ENCODE assay signal across 18 cellular contexts in the genomic region with DNA sequence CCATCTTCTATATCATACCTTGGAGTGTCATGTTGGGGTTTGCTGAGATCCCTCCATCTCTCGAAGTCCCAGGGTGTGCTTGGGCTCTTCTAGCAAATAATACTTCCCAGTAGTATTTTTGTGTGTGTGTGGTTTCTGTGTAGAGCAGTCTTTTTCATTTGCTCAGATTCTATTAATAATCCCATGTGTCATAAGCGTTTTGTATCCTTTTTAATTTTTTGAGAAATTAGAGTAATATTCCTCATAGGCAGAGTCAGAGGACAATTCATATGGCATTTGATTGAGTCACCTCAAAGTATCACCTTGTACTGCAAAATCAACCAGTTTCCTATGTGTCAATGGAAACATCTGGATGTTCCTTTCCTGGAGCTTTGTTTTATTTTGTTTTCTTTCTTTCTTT. TPM values are rescaled to one million over a fixed set of nuclear protein-coding genes. Genes with fewer than 3 reads are reported as not detected.
"Had no signal": no experiment of that assay in that cellular context is flagged by ENCODE, and none has a peak within 500 bp of the region (broad histone marks: within the 10 kb centered on the region; RNA-seq: fewer than 3 reads in every experiment).

No MANE protein-coding gene starts in this region.

- H3K9me3 ChIP-seq: adrenal gland, prostate gland, right lobe of liver, suprapubic skin, upper lobe of right lung had no signal

- H3K27ac ChIP-seq: adrenal gland, prostate gland, right lobe of liver, suprapubic skin, upper lobe of right lung had no signal

- DNase-seq: activated B cell treated with CpG ODN at 0.5 μM for 24 hours; activated CD4-positive, alpha-beta T cell treated with anti-CD3 and anti-CD28 coated beads, Interleukin-2, amount 10 ng/mL, durations not matched to agents 24 days and 14 days; activated CD8-positive, alpha-beta memory T cell treated with anti-CD3 and anti-CD28 coated beads for 24 hours; activated naive CD4-positive, alpha-beta T cell treated with anti-CD3 and anti-CD28 coated beads, Interleukin-2, amount 50 U/mL, for 16 hours; activated T-cell treated with anti-CD3 and anti-CD28 coated beads for 4 hours; adrenal gland; cerebellar nuclear complex; dermis blood vessel endothelial cell; nucleus accumbens; right lobe of liver; stimulated activated CD4-positive, alpha-beta T cell treated with anti-CD3 and anti-CD28 coated beads, Interleukin-2, amount 100 ng/mL, for 24 hours; stimulated activated naive CD8-positive, alpha-beta T cell treated with anti-CD3 and anti-CD28 coated beads, Interleukin-15, Interleukin-2, amounts not matched to agents 100 U/mL and 50 U/mL, for 24 hours; T-helper 17 cell; upper lobe of right lung had no signal

- H3K4me3 ChIP-seq: adrenal gland, prostate gland, right lobe of liver, suprapubic skin, upper lobe of right lung had no signal

- H3K4me1 ChIP-seq: adrenal gland, prostate gland, suprapubic skin, upper lobe of right lung had no signal

- H3K36me3 ChIP-seq: adrenal gland, prostate gland, right lobe of liver, suprapubic skin, upper lobe of right lung had no signal

- H3K27me3 ChIP-seq: adrenal gland, right lobe of liver, suprapubic skin, upper lobe of right lung had no signal

RNA-seq across cellular contexts. Expression of a gene that starts 37.4 kb away (rescaled TPM):
- total RNA-seq: activated B cell treated with CpG ODN at 0.5 μM for 24 hours; activated CD4-positive, alpha-beta T cell treated with anti-CD3 and anti-CD28 coated beads, Interleukin-2, amount 10 ng/mL, durations not matched to agents 24 days and 14 days; activated T-helper 2 cell treated with anti-CD3 and anti-CD28 coated beads, Interferon-gamma antibody, Interleukin-2, Interleukin-4, amounts not matched to agents 10 μg/mL and 5 μg/mL and 100 μg/mL, durations not matched to agents 14 hours and 24 hours and 36 hours; natural killer cell treated with Interleukin-12 subunit alpha and Interleukin-12 subunit beta and Interleukin-15 and Interleukin-18, amount 100 ng/mL, for 72 hours; T-helper 17 cell had no signal
